19 cellular contexts compared by ENCODE assay signal in the genomic region with DNA sequence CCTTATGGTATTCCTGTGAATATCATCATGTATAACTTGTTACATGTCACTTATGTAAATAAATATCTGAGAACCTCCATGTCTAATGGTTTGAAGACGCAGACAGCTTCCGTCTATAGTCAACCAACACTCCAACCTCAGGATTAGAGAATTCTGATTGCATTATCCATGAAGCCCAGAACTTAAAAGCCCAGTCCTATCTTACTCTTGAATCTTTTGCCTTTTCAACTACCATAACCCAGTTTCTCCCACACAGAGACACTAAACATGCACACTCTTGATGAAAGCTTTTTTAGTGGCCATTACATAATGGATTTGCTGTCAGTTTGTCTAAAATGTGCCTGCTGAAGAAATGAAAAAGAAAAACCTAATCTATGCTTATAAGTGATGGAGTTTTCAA.
DNase-seq lines count a peak whose midpoint lies in the region; ATAC-seq, FAIRE-seq and TF ChIP-seq lines count a peak whose summit lies in the region.
"Had no signal": no experiment of that assay in that cellular context is flagged by ENCODE, and none has a peak within 500 bp of the region (broad histone marks: within the 10 kb centered on the region; RNA-seq: fewer than 3 reads in every experiment).

No MANE protein-coding gene starts in this region.

- peaks cover 18% of the 10 kb centered on the region for H3K4me1 ChIP-seq in adipocyte (ENCODE audit: control insufficient read depth, insufficient read depth, low read length)
- H3K4me1 ChIP-seq: A549; BLaER1 treated with 17β-estradiol and CSF1 and Interleukin-3, amounts not matched to agents 10 nM and 100 nM; Caco-2 had no signal

- no peak overlapping the region for H3K9ac ChIP-seq in adipocyte (ENCODE audit: low read length)
- H3K9ac ChIP-seq: BLaER1 treated with 17β-estradiol and CSF1 and Interleukin-3, amounts not matched to agents 10 nM and 100 nM had no signal

- no peak for DNase-seq in GM19239 (ENCODE audit: insufficient read length, low spot score)
- DNase-seq in adipocyte (ENCODE audit: low read depth): no peak
- no peak for DNase-seq in mesothelial cell of epicardium (ENCODE audit: low spot score in 2 of 2, unreplicated experiment in 2 of 2)
- no peak for DNase-seq in foreskin fibroblast
- no peak for DNase-seq in stimulated activated effector memory CD8-positive, alpha-beta T cell treated with anti-CD3 and anti-CD28 coated beads, Interleukin-12 subunit alpha, Interleukin-12 subunit beta, amount 100 ng/mL, for 72 hours (ENCODE audit: low spot score in 2 of 2)
- DNase-seq: AML-193; Caco-2; Calu3; CD4-positive, alpha-beta T cell; CD8-positive, alpha-beta T cell; DMS79 treated with DMSO at 0.1 percent for 48 hours; GF-D8 had no signal

- H3K4me1 Mint-ChIP-seq in mesothelial cell of epicardium: peaks cover 44% of the 10 kb centered on the region
- H3K4me1 Mint-ChIP-seq in stimulated activated effector memory CD8-positive, alpha-beta T cell treated with anti-CD3 and anti-CD28 coated beads, Interleukin-12 subunit alpha, Interleukin-12 subunit beta, amount 100 ng/mL, for 72 hours: no peaks in the 10 kb centered on the region
- H3K4me1 Mint-ChIP-seq: B cell had no signal

- no peaks in the 10 kb centered on the region for H3K27me3 ChIP-seq in adipocyte (replicated peaks; ENCODE audit: control insufficient read depth, insufficient read depth, low read length)
- H3K27me3 ChIP-seq: BLaER1 treated with 17β-estradiol and CSF1 and Interleukin-3, amounts not matched to agents 10 nM and 100 nM had no signal

- peak overlapping the region; percentile 3 for H3K4me3 ChIP-seq in adipocyte (ENCODE audit: low read length)
- H3K4me3 ChIP-seq in foreskin fibroblast (ENCODE audit: low read depth in 1 of 2, low read length in 2 of 2): no peak overlapping the region
- H3K4me3 ChIP-seq: A549; BLaER1 treated with 17β-estradiol and CSF1 and Interleukin-3, amounts not matched to agents 10 nM and 100 nM had no signal

- no peak overlapping the region for H3K4me3 Mint-ChIP-seq in mesothelial cell of epicardium
- no peak overlapping the region for H3K4me3 Mint-ChIP-seq in stimulated activated effector memory CD8-positive, alpha-beta T cell treated with anti-CD3 and anti-CD28 coated beads, Interleukin-12 subunit alpha, Interleukin-12 subunit beta, amount 100 ng/mL, for 72 hours
- H3K4me3 Mint-ChIP-seq: B cell; CD4-positive, alpha-beta T cell; CD8-positive, alpha-beta T cell had no signal

- H3K36me3 Mint-ChIP-seq in mesothelial cell of epicardium: no peaks in the 10 kb centered on the region
- H3K36me3 Mint-ChIP-seq in stimulated activated effector memory CD8-positive, alpha-beta T cell treated with anti-CD3 and anti-CD28 coated beads, Interleukin-12 subunit alpha, Interleukin-12 subunit beta, amount 100 ng/mL, for 72 hours: no peaks in the 10 kb centered on the region
- H3K36me3 Mint-ChIP-seq: CD8-positive, alpha-beta T cell had no signal

- TF ChIP-seq CTCF in mesothelial cell of epicardium (IDR thresholded peaks at IDR 0.05; ENCODE audit: unreplicated experiment): no peak
- TF ChIP-seq CTCF in foreskin fibroblast (IDR thresholded peaks at IDR 0.05; ENCODE audit: low read depth, low read length): no peak

- no peaks in the 10 kb centered on the region for H3K9me3 ChIP-seq in adipocyte (ENCODE audit: control insufficient read depth, low read length)
- H3K9me3 ChIP-seq: A549; BLaER1 treated with 17β-estradiol and CSF1 and Interleukin-3, amounts not matched to agents 10 nM and 100 nM; Caco-2 had no signal

- H3K9me3 Mint-ChIP-seq in mesothelial cell of epicardium: no peaks in the 10 kb centered on the region
- H3K9me3 Mint-ChIP-seq in stimulated activated effector memory CD8-positive, alpha-beta T cell treated with anti-CD3 and anti-CD28 coated beads, Interleukin-12 subunit alpha, Interleukin-12 subunit beta, amount 100 ng/mL, for 72 hours: peaks cover 9% of the 10 kb centered on the region

- H3K27me3 Mint-ChIP-seq in mesothelial cell of epicardium (ENCODE audit: low read depth): no peaks in the 10 kb centered on the region
- H3K27me3 Mint-ChIP-seq: B cell; CD4-positive, alpha-beta T cell had no signal

- ATAC-seq in HG02852 (IDR thresholded peaks at IDR 0.05; ENCODE audit: unreplicated experiment): no peak
- ATAC-seq in stimulated activated effector memory CD8-positive, alpha-beta T cell treated with anti-CD3 and anti-CD28 coated beads, Interleukin-12 subunit alpha, Interleukin-12 subunit beta, amount 100 ng/mL, for 72 hours: no peak
- ATAC-seq: A549; CD8-positive, alpha-beta T cell had no signal

- FAIRE-seq in GM19239 (lab: Jason Lieb, UNC): peak; percentile 28
- FAIRE-seq: A549, D721Med, G401.6, GM12891 had no signal

- no peaks in the 10 kb centered on the region for H3K36me3 ChIP-seq in adipocyte (ENCODE audit: control insufficient read depth, insufficient read depth, low read length, severe bottlenecking)
- H3K36me3 ChIP-seq: BLaER1 treated with 17β-estradiol and CSF1 and Interleukin-3, amounts not matched to agents 10 nM and 100 nM had no signal

- peak overlapping the region; percentile 68 for H3K27ac Mint-ChIP-seq in mesothelial cell of epicardium
- H3K27ac Mint-ChIP-seq in stimulated activated effector memory CD8-positive, alpha-beta T cell treated with anti-CD3 and anti-CD28 coated beads, Interleukin-12 subunit alpha, Interleukin-12 subunit beta, amount 100 ng/mL, for 72 hours: no peak overlapping the region
- H3K27ac Mint-ChIP-seq: B cell; CD4-positive, alpha-beta T cell; CD8-positive, alpha-beta T cell had no signal
